27 cellular contexts compared by ENCODE assay signal in genomic region chr3:175215833-175216232, GRCh38.
"Had no signal": no experiment of that assay in that cellular context is flagged by ENCODE, and none has a peak within 500 bp of the region (broad histone marks: within the 10 kb centered on the region; RNA-seq: fewer than 3 reads in every experiment).

No MANE protein-coding gene starts in this region.

- H3K27me3 ChIP-seq: stomach, suprapubic skin, testis, thyroid gland, tibial artery, tibial nerve, transverse colon, upper lobe of left lung, upper lobe of right lung, uterus, vagina had no signal

- ATAC-seq: stimulated activated effector memory CD8-positive, alpha-beta T cell treated with anti-CD3 and anti-CD28 coated beads, Interleukin-12 subunit alpha, Interleukin-12 subunit beta, amount 100 ng/mL, for 72 hours; stimulated activated memory B cell treated with anti-CD40 and anti-IgM and Interleukin-4, amounts not matched to agents 10 μg/mL and 1 μg/mL and 100 μg/mL, for 72 hours; stimulated activated naive B cell treated with anti-CD40 and anti-IgM and Interleukin-4, amounts not matched to agents 10 μg/mL and 1 μg/mL and 100 μg/mL, for 72 hours; stimulated activated naive CD8-positive, alpha-beta T cell treated with anti-CD3 and anti-CD28 coated beads, Interleukin-15, amount 100 ng/mL, for 72 hours; stimulated activated naive CD8-positive, alpha-beta T cell treated with anti-CD3 and anti-CD28 coated beads, Interleukin-15, Interleukin-2, amounts not matched to agents 100 U/mL and 50 U/mL, for 24 hours; upper lobe of right lung had no signal

- H3K9me3 ChIP-seq: stomach, suprapubic skin, testis, thoracic aorta, thyroid gland, tibial artery, tibial nerve, transverse colon, upper lobe of left lung, upper lobe of right lung, uterus, vagina had no signal

- H3K36me3 ChIP-seq: stomach, suprapubic skin, thoracic aorta, thyroid gland, tibial artery, tibial nerve, transverse colon, upper lobe of left lung, upper lobe of right lung, uterus, vagina had no signal

- H3K4me3 ChIP-seq: stomach, suprapubic skin, testis, thoracic aorta, thyroid gland, tibial artery, tibial nerve, transverse colon, upper lobe of left lung, upper lobe of right lung, uterus, vagina had no signal

- H3K27ac ChIP-seq: stomach, suprapubic skin, testis, thoracic aorta, thyroid gland, tibial artery, tibial nerve, transverse colon, upper lobe of left lung, upper lobe of right lung, uterus, vagina had no signal

- FAIRE-seq: urothelium cell line had no signal

- H3K4me1 ChIP-seq: stomach, testis, thyroid gland, tibial nerve, transverse colon, upper lobe of left lung, upper lobe of right lung, uterus, vagina had no signal

- DNase-seq: stimulated activated CD4-positive, alpha-beta T cell treated with anti-CD3 and anti-CD28 coated beads, Interleukin-2, amount 100 ng/mL, for 48 hours; stimulated activated CD4-positive, alpha-beta T cell treated with anti-CD3 and anti-CD28 coated beads, Interleukin-4, amount 100 ng/mL, for 1 hour; stimulated activated CD4-positive, alpha-beta T cell treated with anti-CD3 and anti-CD28 coated beads, Interleukin-4, amount 100 ng/mL, for 24 hours; stimulated activated CD4-positive, alpha-beta T cell treated with anti-CD3 and anti-CD28 coated beads, Interleukin-4, amount 100 ng/mL, for 4 hours; stimulated activated CD8-positive, alpha-beta memory T cell treated with anti-CD3 and anti-CD28 coated beads, Interleukin-4, amount 100 ng/mL, for 48 hours; stimulated activated naive B cell treated with anti-CD40 and anti-IgM and Interleukin-4, amounts not matched to agents 10 μg/mL and 1 μg/mL and 100 μg/mL, for 72 hours; stimulated activated naive CD4-positive, alpha-beta T cell; stimulated activated naive CD4-positive, alpha-beta T cell treated with Interleukin-2 at 50 U/mL for 16 hours; stimulated activated naive CD8-positive, alpha-beta T cell treated with anti-CD3 and anti-CD28 coated beads, Interleukin-15, amount 100 ng/mL, for 72 hours; stimulated activated naive CD8-positive, alpha-beta T cell treated with anti-CD3 and anti-CD28 coated beads, Interleukin-15, Interleukin-2, amounts not matched to agents 100 U/mL and 50 U/mL, for 24 hours; stomach; substantia nigra; testis; thyroid gland; tibial artery; transverse colon; trophoblast cell; upper lobe of left lung; upper lobe of right lung; uterus had no signal
